ENCODE assay signal across 1 cellular context in the genomic region with DNA sequence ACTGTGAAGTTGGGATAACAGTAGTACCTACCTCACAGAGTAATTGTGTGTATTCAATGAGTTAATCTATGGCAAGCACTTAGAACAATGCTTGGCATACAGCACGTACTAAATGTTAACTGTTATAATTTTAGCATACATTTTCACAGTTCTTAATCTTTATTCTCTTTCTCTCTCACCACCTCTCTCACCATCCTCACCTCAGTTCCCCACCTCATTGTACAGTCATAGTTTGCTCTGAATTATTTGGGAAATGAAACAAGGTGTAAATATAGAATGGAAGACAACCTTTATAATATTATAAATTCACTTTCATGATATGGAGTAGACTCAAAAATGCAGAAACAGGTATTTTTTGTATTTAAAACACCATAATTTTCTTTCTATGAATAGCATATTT.
TF ChIP-seq lines count a peak whose summit lies in the region.

No MANE protein-coding gene starts in this region.

TF ChIP-seq in GM12878, 131 proteins besides CTCF, POLR2A, EP300 and RAD21 (continued from another document):
- TF ChIP-seq ZNF274 (IDR thresholded peaks at IDR 0.05; ENCODE audit: insufficient read depth, insufficient read length) (no peak), IKZF2 (IDR thresholded peaks at IDR 0.05) (peak in 1 of 2 experiments; percentile 30; a peak in 1 of 4 replicates), POU2F2 (IDR thresholded peaks at IDR 0.05; ENCODE audit: borderline replicate concordance, low read depth, low read length) (no peak), SUZ12 (IDR thresholded peaks at IDR 0.05; ENCODE audit: unreplicated experiment) (no peak)
- TF ChIP-seq, protein P1, sequence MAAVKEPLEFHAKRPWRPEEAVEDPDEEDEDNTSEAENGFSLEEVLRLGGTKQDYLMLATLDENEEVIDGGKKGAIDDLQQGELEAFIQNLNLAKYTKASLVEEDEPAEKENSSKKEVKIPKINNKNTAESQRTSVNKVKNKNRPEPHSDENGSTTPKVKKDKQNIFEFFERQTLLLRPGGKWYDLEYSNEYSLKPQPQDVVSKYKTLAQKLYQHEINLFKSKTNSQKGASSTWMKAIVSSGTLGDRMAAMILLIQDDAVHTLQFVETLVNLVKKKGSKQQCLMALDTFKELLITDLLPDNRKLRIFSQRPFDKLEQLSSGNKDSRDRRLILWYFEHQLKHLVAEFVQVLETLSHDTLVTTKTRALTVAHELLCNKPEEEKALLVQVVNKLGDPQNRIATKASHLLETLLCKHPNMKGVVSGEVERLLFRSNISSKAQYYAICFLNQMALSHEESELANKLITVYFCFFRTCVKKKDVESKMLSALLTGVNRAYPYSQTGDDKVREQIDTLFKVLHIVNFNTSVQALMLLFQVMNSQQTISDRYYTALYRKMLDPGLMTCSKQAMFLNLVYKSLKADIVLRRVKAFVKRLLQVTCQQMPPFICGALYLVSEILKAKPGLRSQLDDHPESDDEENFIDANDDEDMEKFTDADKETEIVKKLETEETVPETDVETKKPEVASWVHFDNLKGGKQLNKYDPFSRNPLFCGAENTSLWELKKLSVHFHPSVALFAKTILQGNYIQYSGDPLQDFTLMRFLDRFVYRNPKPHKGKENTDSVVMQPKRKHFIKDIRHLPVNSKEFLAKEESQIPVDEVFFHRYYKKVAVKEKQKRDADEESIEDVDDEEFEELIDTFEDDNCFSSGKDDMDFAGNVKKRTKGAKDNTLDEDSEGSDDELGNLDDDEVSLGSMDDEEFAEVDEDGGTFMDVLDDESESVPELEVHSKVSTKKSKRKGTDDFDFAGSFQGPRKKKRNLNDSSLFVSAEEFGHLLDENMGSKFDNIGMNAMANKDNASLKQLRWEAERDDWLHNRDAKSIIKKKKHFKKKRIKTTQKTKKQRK (IDR thresholded peaks at IDR 0.05; ENCODE audit: low read depth, low read length): no peak
TF ChIP-seq in GM12878: peak in this region for 2.
